23 cellular contexts compared by ENCODE assay signal in genomic region chr6:13866291-13866690, GRCh38. TPM values are rescaled to one million over a fixed set of nuclear protein-coding genes. Genes with fewer than 3 reads are reported as not detected.
"Had no signal": no experiment of that assay in that cellular context is flagged by ENCODE, and none has a peak within 500 bp of the region (broad histone marks: within the 10 kb centered on the region; RNA-seq: fewer than 3 reads in every experiment).

No MANE protein-coding gene starts in this region.

- H3K4me2 ChIP-seq: neural progenitor cell had no signal

- H3K27ac ChIP-seq: heart left ventricle, neural progenitor cell, stomach, suprapubic skin, transverse colon, uterus had no signal

- H2AFZ ChIP-seq: neural progenitor cell had no signal

- H3K4me1 ChIP-seq: neural progenitor cell, stomach, suprapubic skin, transverse colon, uterus had no signal

- H3K27me3 ChIP-seq: neural progenitor cell, transverse colon, uterus had no signal

- H3K36me3 Mint-ChIP-seq: activated naive CD8-positive, alpha-beta T cell treated with anti-CD3 and anti-CD28 coated beads, Interleukin-2, amount 10 ng/mL, durations not matched to agents 7 days and 5 days; mesothelial cell of epicardium; neural progenitor cell; stimulated activated effector memory CD8-positive, alpha-beta T cell treated with anti-CD3 and anti-CD28 coated beads, Interleukin-12 subunit alpha, Interleukin-12 subunit beta, amount 100 ng/mL, for 72 hours had no signal

- H3K4me3 Mint-ChIP-seq: activated naive CD4-positive, alpha-beta T cell treated with anti-CD3 and anti-CD28 coated beads for 36 hours; activated naive CD8-positive, alpha-beta T cell treated with anti-CD3 and anti-CD28 coated beads, Interleukin-2, amount 10 ng/mL, durations not matched to agents 7 days and 5 days; activated T-cell treated with anti-CD3 and anti-CD28 coated beads, Interleukin-2, amount 50 U/mL, for 72 hours; mesothelial cell of epicardium; naive thymus-derived CD8-positive, alpha-beta T cell; neural progenitor cell; stimulated activated effector memory CD8-positive, alpha-beta T cell treated with anti-CD3 and anti-CD28 coated beads, Interleukin-12 subunit alpha, Interleukin-12 subunit beta, amount 100 ng/mL, for 72 hours had no signal

- H3K9me3 Mint-ChIP-seq: activated naive CD4-positive, alpha-beta T cell treated with anti-CD3 and anti-CD28 coated beads for 36 hours; activated naive CD8-positive, alpha-beta T cell treated with anti-CD3 and anti-CD28 coated beads, Interleukin-2, amount 10 ng/mL, durations not matched to agents 7 days and 5 days; mesothelial cell of epicardium; neural progenitor cell; stimulated activated effector memory CD8-positive, alpha-beta T cell treated with anti-CD3 and anti-CD28 coated beads, Interleukin-12 subunit alpha, Interleukin-12 subunit beta, amount 100 ng/mL, for 72 hours had no signal

- DNase-seq: activated CD4-positive, alpha-beta T cell treated with anti-CD3 and anti-CD28 coated beads for 1 hour; activated CD8-positive, alpha-beta memory T cell treated with anti-CD3 and anti-CD28 coated beads for 24 hours; activated effector memory CD4-positive, alpha-beta T cell treated with Interleukin-2 at 50 U/mL for 16 hours; activated naive CD4-positive, alpha-beta T cell treated with anti-CD3 and anti-CD28 coated beads for 36 hours; activated naive CD8-positive, alpha-beta T cell treated with anti-CD3 and anti-CD28 coated beads, Interleukin-2, amount 10 ng/mL, durations not matched to agents 7 days and 5 days; activated T-cell treated with anti-CD3 and anti-CD28 coated beads, Interleukin-2, amount 50 U/mL, for 72 hours; amniotic stem cell; cortex of kidney; effector CD4-positive, alpha-beta T cell; heart left ventricle; left ventricle myocardium superior; mammary epithelial cell; naive thymus-derived CD8-positive, alpha-beta T cell; small intestine; stimulated activated CD4-positive, alpha-beta T cell treated with anti-CD3 and anti-CD28 coated beads, Interleukin-2, amount 100 ng/mL, for 24 hours; stomach; transverse colon; uterus had no signal

- H3K27ac Mint-ChIP-seq: activated naive CD4-positive, alpha-beta T cell treated with anti-CD3 and anti-CD28 coated beads for 36 hours; activated naive CD8-positive, alpha-beta T cell treated with anti-CD3 and anti-CD28 coated beads, Interleukin-2, amount 10 ng/mL, durations not matched to agents 7 days and 5 days; activated T-cell treated with anti-CD3 and anti-CD28 coated beads, Interleukin-2, amount 50 U/mL, for 72 hours; mesothelial cell of epicardium; naive thymus-derived CD8-positive, alpha-beta T cell; neural progenitor cell; stimulated activated effector memory CD8-positive, alpha-beta T cell treated with anti-CD3 and anti-CD28 coated beads, Interleukin-12 subunit alpha, Interleukin-12 subunit beta, amount 100 ng/mL, for 72 hours had no signal

- H3K36me3 ChIP-seq: heart left ventricle, neural progenitor cell, stomach, suprapubic skin, transverse colon, uterus had no signal

- H3K9me3 ChIP-seq: heart left ventricle, stomach, suprapubic skin, transverse colon, uterus had no signal

- H3K4me1 Mint-ChIP-seq: activated naive CD8-positive, alpha-beta T cell treated with anti-CD3 and anti-CD28 coated beads, Interleukin-2, amount 10 ng/mL, durations not matched to agents 7 days and 5 days; naive thymus-derived CD8-positive, alpha-beta T cell; stimulated activated effector memory CD8-positive, alpha-beta T cell treated with anti-CD3 and anti-CD28 coated beads, Interleukin-12 subunit alpha, Interleukin-12 subunit beta, amount 100 ng/mL, for 72 hours had no signal

- H3K4me3 ChIP-seq: heart left ventricle, neural progenitor cell, stomach, suprapubic skin, transverse colon, uterus had no signal

RNA-seq across cellular contexts. Expression of gene RNF182, which starts 58.5 kb away (rescaled TPM):
- total RNA-seq: activated naive CD4-positive, alpha-beta T cell treated with anti-CD3 and anti-CD28 coated beads for 36 hours; activated naive CD8-positive, alpha-beta T cell treated with anti-CD3 and anti-CD28 coated beads, Interleukin-2, amount 10 ng/mL, durations not matched to agents 7 days and 5 days; activated T-cell treated with anti-CD3 and anti-CD28 coated beads, Interleukin-2, amount 50 U/mL, for 72 hours; bronchial epithelial cell; naive thymus-derived CD8-positive, alpha-beta T cell; transverse colon had no signal
